ENCODE assay signal across 12 cellular contexts in genomic region chr20:22452442-22453011, GRCh38.
"Had no signal": no experiment of that assay in that cellular context is flagged by ENCODE, and none has a peak within 500 bp of the region (broad histone marks: within the 10 kb centered on the region; RNA-seq: fewer than 3 reads in every experiment).

No MANE protein-coding gene starts in this region.

- DNase-seq: activated T-cell treated with anti-CD3 and anti-CD28 coated beads, Interleukin-2, amount 50 U/mL, for 1 hour; amniotic stem cell; central memory CD4-positive, alpha-beta T cell; effector CD8-positive, alpha-beta T cell; foreskin melanocyte; left ventricle myocardium inferior; retina had no signal

- H3K4me3 ChIP-seq: body of pancreas, coronary artery, left ventricle myocardium inferior, thyroid gland, vagina had no signal

- H3K4me1 ChIP-seq: left ventricle myocardium inferior, parathyroid adenoma, vagina had no signal

- H3K79me2 ChIP-seq: parathyroid adenoma had no signal

- H2AFZ ChIP-seq: parathyroid adenoma had no signal

- H3K9me3 ChIP-seq: body of pancreas, left ventricle myocardium inferior, thyroid gland, vagina had no signal

- H3K9ac ChIP-seq: parathyroid adenoma had no signal

- H3K27me3 ChIP-seq: body of pancreas, thyroid gland, vagina had no signal

- H3K36me3 ChIP-seq: left ventricle myocardium inferior, thyroid gland, vagina had no signal

- H3K27ac ChIP-seq: body of pancreas, coronary artery, left ventricle myocardium inferior, parathyroid adenoma, thyroid gland, vagina had no signal
